In genomic region chr4:98662619-98663225, GRCh38 we compare ENCODE assay signal across 9 cellular contexts. TPM values are rescaled to one million over a fixed set of nuclear protein-coding genes. Genes with fewer than 3 reads are reported as not detected.
A peak's percentile ranks its signal among the peaks of the same experiment; 100 is the strongest.
DNase-seq lines count a peak whose midpoint lies in the region; ATAC-seq, FAIRE-seq and TF ChIP-seq lines count a peak whose summit lies in the region.
"Had no signal": no experiment of that assay in that cellular context is flagged by ENCODE, and none has a peak within 500 bp of the region (broad histone marks: within the 10 kb centered on the region; RNA-seq: fewer than 3 reads in every experiment).

No MANE protein-coding gene starts in this region.

- H3K9me3 Mint-ChIP-seq in H9: peaks cover 23 to 30% of the 10 kb centered on the region in 2 experiments

- H3K4me1 ChIP-seq in H9 (ENCODE audit: insufficient read depth, low read length) (peaks cover 6% of the 10 kb centered on the region; the same call in 1 of the 2 replicates), K562 (replicated peaks in 1 of 2; ENCODE audit: control insufficient read depth in 2 of 2, insufficient read depth in 2 of 2, low read length in 2 of 2) (peaks cover 4 to 13% of the 10 kb centered on the region in 2 experiments)

- no peaks in the 10 kb centered on the region for H3K79me2 ChIP-seq in H9 (ENCODE audit: insufficient read depth, low read length)
- no peaks in the 10 kb centered on the region for H3K79me2 ChIP-seq in K562 (ENCODE audit: control insufficient read depth, insufficient read depth, low read length)

- no peaks in the 10 kb centered on the region for H3K9me1 ChIP-seq in K562 (ENCODE audit: control insufficient read depth, insufficient read depth, low read length)

- H4K20me1 ChIP-seq in H9 (ENCODE audit: control insufficient read depth, insufficient read depth, insufficient read length) (no peaks in the 10 kb centered on the region), K562 (replicated peaks; ENCODE audit: control insufficient read depth, insufficient read depth, low read length) (no peaks in the 10 kb centered on the region)

- POLR2A ChIA-PET in K562 (lab: Yijun Ruan, JAX): interaction anchor here (0.5 kb wide), 1 partner anchor 259 kb away, joined by 3 read pairs; no protein-coding TSS in a partner anchor

- peak; percentile 34; the same call in 2 of the 3 replicates for ATAC-seq in K562
- no peak for ATAC-seq in HG02852 (IDR thresholded peaks at IDR 0.05; ENCODE audit: unreplicated experiment)

- no peak overlapping the region for H2BK120ac ChIP-seq in H9 (ENCODE audit: low read depth, low read length, poor library complexity, severe bottlenecking)

- H3K36me3 Mint-ChIP-seq in H9 (ENCODE audit: insufficient read depth in 1 of 3, low read depth in 3 of 3): peaks cover 11 to 25% (median 16%) of the 10 kb centered on the region in 3 experiments

- FAIRE-seq in K562 (lab: Jason Lieb, UNC): no peak

- H3K56ac ChIP-seq in H9 (ENCODE audit: insufficient read length, low read depth, low read length): no peak overlapping the region

- TF ChIP-seq RAD21 in K562 (CRISPR knock-in tag; conservative IDR thresholded peaks at IDR 0.05 in 1 of 2, IDR thresholded peaks at IDR 0.05 in 1 of 2): no peak

- no peaks in the 10 kb centered on the region for H3K79me1 ChIP-seq in H9 (ENCODE audit: insufficient read depth, low read depth, low read length, poor library complexity, severe bottlenecking)

- no peak overlapping the region for H2BK20ac ChIP-seq in H9 (ENCODE audit: low read depth, low read length, poor library complexity, severe bottlenecking)

- peaks cover 45 to 46% of the 10 kb centered on the region in 2 experiments for H3K4me1 Mint-ChIP-seq in H9

- no peak overlapping the region for H3K23ac ChIP-seq in H9 (ENCODE audit: insufficient read length, low read depth, low read length)

- no peak overlapping the region for H4K5ac ChIP-seq in H9 (ENCODE audit: insufficient read length, low read depth, low read length)

- H3K4me3 ChIP-seq in K562: no peak overlapping the region
- H3K4me3 ChIP-seq: thoracic aorta had no signal

- H3K27ac ChIP-seq in H9 (ENCODE audit: insufficient read length, low read depth, low read length) (no peak overlapping the region), K562 (ENCODE audit: extremely low read depth, low read depth, low read length) (no peak overlapping the region)
- H3K27ac ChIP-seq: thoracic aorta had no signal

- no peak for TF ChIP-seq POLR2A in K562 (conservative IDR thresholded peaks at IDR 0.05)

- H2AFZ ChIP-seq in H9 (ENCODE audit: low read length) (no peak overlapping the region), K562 (ENCODE audit: low read depth, low read length) (peak overlapping the region; percentile 64; the same call in 1 of the 2 replicates)

- peak overlapping the region in 2 of 3 experiments; percentile 56 to 81; a peak in 4 of 7 replicates for H3K27ac Mint-ChIP-seq in H9

- peaks cover 12% of the 10 kb centered on the region for H3K23me2 ChIP-seq in H9 (ENCODE audit: insufficient read length, low read depth, low read length, poor library complexity, severe bottlenecking)

- no peak overlapping the region for H2BK12ac ChIP-seq in H9 (ENCODE audit: insufficient read length, low read depth, low read length)

- CTCF ChIA-PET in K562 (lab: Yijun Ruan, JAX; ENCODE audit: low intra/inter-chr PET ratio): no interaction called here

- no peak overlapping the region for H3K4ac ChIP-seq in H9 (ENCODE audit: low read depth, low read length)

- H3K18ac ChIP-seq in H9 (ENCODE audit: insufficient read length, low read depth, low read length): no peak overlapping the region

- H3K9ac ChIP-seq in H9 (ENCODE audit: extremely low read depth, insufficient read length, low read length) (no peak overlapping the region), K562 (ENCODE audit: insufficient read depth in 1 of 2, low read depth in 2 of 2, low read length in 2 of 2) (0 out of 4 replicates have a peak overlapping the region, but pooled peaks of 1 of the 2 experiments have one; percentile 6)

- H3K27me3 Mint-ChIP-seq in H9 (ENCODE audit: low read depth): peaks cover 31% of the 10 kb centered on the region

- H2BK5ac ChIP-seq in H9 (ENCODE audit: insufficient read length, low read length): no peak overlapping the region

- no TSS peak for BruUV-seq in K562 (replicated peaks; lab: Mats Ljungman, UMichigan)

- H4K91ac ChIP-seq in H9 (ENCODE audit: insufficient read length, low read depth, low read length): no peak overlapping the region

- intact Hi-C loops in K562 (cut with micrococcal nuclease): no loop called here

- no peak overlapping the region for H3K14ac ChIP-seq in H9 (ENCODE audit: insufficient read depth, low read length)

- H2BK15ac ChIP-seq in H9 (ENCODE audit: low read depth, low read length): no peak overlapping the region

- peak overlapping the region in 1 of 2 experiments; percentile 31; a peak in 3 of 5 replicates for H3K4me3 Mint-ChIP-seq in H9

- no peaks in the 10 kb centered on the region for H3K36me3 ChIP-seq in K562 (ENCODE audit: control insufficient read depth, insufficient read depth, low read length)
- H3K36me3 ChIP-seq: thoracic aorta had no signal

- H3K27me3 ChIP-seq in H9 (ENCODE audit: insufficient read depth, low read length) (no peaks in the 10 kb centered on the region), K562 (ENCODE audit: control insufficient read depth in 2 of 2, insufficient read depth in 2 of 2, low read length in 2 of 2) (peaks cover 16 to 20% of the 10 kb centered on the region in 2 experiments)

- H3K4me2 ChIP-seq in H9 (ENCODE audit: insufficient read depth, insufficient read length, low read length): no peak overlapping the region
- no peak overlapping the region for H3K4me2 ChIP-seq in K562 (ENCODE audit: insufficient read depth, low read length)

- no peak for TF ChIP-seq EP300 in K562 (IDR thresholded peaks at IDR 0.05; ENCODE audit: low read length)

- no CpG with 5 or more reads among the region's 7 CpGs for WGBS in H9 (ENCODE audit: extremely low coverage, insufficient read length, low lambda C conversion rate)
- WGBS in K562 (ENCODE audit: insufficient coverage, low coverage, missing lambda C conversion rate): 20% methylated on average over 7 of the region's 7 CpGs

- DNase-seq in H9 (peak; percentile 80), RPMI8226 (peak; percentile 49), K562 (ENCODE audit: extremely low read depth in 1 of 4, low spot score in 3 of 4) (no peak), NCI-H187 (lab: John Stamatoyannopoulos, UW) (no peak), NCI-H2227 treated with DMSO at 0.1 percent for 48 hours (lab: John Stamatoyannopoulos, UW) (no peak), kidney tubule cell (ENCODE audit: low spot score) (no peak)
- peak in 2 of 3 donors; percentile 30 to 38 for DNase-seq in stimulated activated CD4-positive, alpha-beta T cell treated with anti-CD3 and anti-CD28 coated beads, TNF-alpha, amount 100 ng/mL, for 48 hours (ENCODE audit: low read depth in 3 of 3)

- H2AK5ac ChIP-seq in H9 (ENCODE audit: insufficient read length, low read length): no peak overlapping the region

- TF ChIP-seq CTCF in H9 (conservative IDR thresholded peaks at IDR 0.05) (no peak; the same call in 2 of the 3 replicates), K562 (IDR thresholded peaks at IDR 0.05 in 2 of 3, conservative IDR thresholded peaks at IDR 0.05 in 1 of 3; ENCODE audit: insufficient read depth in 2 of 3, low read depth in 1 of 3, low read length in 3 of 3) (no peak)

- H3T11ph ChIP-seq in H9 (ENCODE audit: low read length): no peak overlapping the region

- in situ Hi-C loops in K562 (cut with MboI): no loop called here

- no peak overlapping the region for H4K8ac ChIP-seq in H9 (replicated peaks; ENCODE audit: insufficient read length, low read depth, low read length)

- H3K9me3 ChIP-seq in H9 (ENCODE audit: control insufficient read depth, low read depth, low read length) (peaks cover 16% of the 10 kb centered on the region), K562 (replicated peaks; ENCODE audit: control insufficient read depth, insufficient read depth, low read depth, low read length) (no peaks in the 10 kb centered on the region)
- H3K9me3 ChIP-seq: thoracic aorta had no signal

TF ChIP-seq in K562, 482 proteins besides CTCF, POLR2A, EP300 and RAD21 (continues in another document):
- TF ChIP-seq NR2C2 (CRISPR knock-in tag; IDR thresholded peaks at IDR 0.05): no peak
- TF ChIP-seq NR2C2 (tag; IDR thresholded peaks at IDR 0.05): no peak
- no peak for TF ChIP-seq ZNF224 (CRISPR knock-in tag; IDR thresholded peaks at IDR 0.05)
- no peak for TF ChIP-seq CBFA2T3 (IDR thresholded peaks at IDR 0.05)
- TF ChIP-seq TFAM (CRISPR knock-in tag; conservative IDR thresholded peaks at IDR 0.05): no peak
- TF ChIP-seq MIER1 (IDR thresholded peaks at IDR 0.05; ENCODE audit: low read depth): no peak
- no peak for TF ChIP-seq ATF4 (CRISPR knock-in tag; IDR thresholded peaks at IDR 0.05)

RNA-seq across cellular contexts. Expression of gene TSPAN5, which starts 4.3 kb away (rescaled TPM):
- total RNA-seq in H9 (2021): 6.4 and 7.0 TPM in 2 replicates
- 1.8 and 1.9 TPM in 2 replicates for total RNA-seq in K562 (2011; cell fraction: chromatin; rRNA removed; ENCODE audit: low replicate concordance)
- total RNA-seq in K562 (2011; cell fraction: nucleolus; rRNA removed): 0.79 and 3.2 TPM in 2 replicates
- 0.59 and 2.9 TPM in 2 replicates for total RNA-seq in K562 (2011; cell fraction: nucleoplasm; rRNA removed)
- total RNA-seq in K562 (2014; rRNA removed): 0.61 and 0.86 TPM in 2 replicates
- total RNA-seq in K562 (2014; rRNA removed; fragmentation: Illumina TruSeq; extraction: Trizol): 0.69 and 0.80 TPM in 2 replicates
- 0.38 and 0.58 TPM in 2 replicates for total RNA-seq in K562 (2015; rRNA removed; fragmentation: Illumina TruSeq; extraction: Trizol)
- total RNA-seq in K562 (2021): 1.5 TPM in 2 replicates
- 0.60 and 6.6 TPM in 2 replicates for polyA plus RNA-seq in K562 (2011; rRNA removed)
- polyA plus RNA-seq in K562 (2011; cell fraction: cytosol; rRNA removed): 0.59 and 3.8 TPM in 2 replicates
- polyA plus RNA-seq in K562 (2011; cell fraction: nucleus; rRNA removed): 0.51 and 3.1 TPM in 2 replicates
- 1.2 and 1.5 TPM in 2 replicates for polyA plus RNA-seq in K562 (2012)
- 0.88 and 1.1 TPM in 2 replicates for polyA plus RNA-seq in K562 (2014; fragmentation: Illumina TruSeq; extraction: Trizol)
- polyA plus RNA-seq in K562 (2014; fragmentation: Nextera tagmentation; extraction: Ambion mirVana): under 1 TPM; 0.59 to 0.73 TPM
- 0.62 and 1.2 TPM in 2 replicates for polyA plus RNA-seq in K562 (2014; rRNA removed)
- polyA minus RNA-seq in K562 (2011; rRNA and poly(A)+ RNA removed): 0.93 and 5.2 TPM in 2 replicates
- 4.5 TPM in 1 of 2 replicates, not detected in the other for polyA minus RNA-seq in K562 (2011; cell fraction: cytosol; rRNA and poly(A)+ RNA removed)
- polyA minus RNA-seq in K562 (2011; cell fraction: nucleus; rRNA and poly(A)+ RNA removed): 0.22 and 1.9 TPM in 2 replicates

Comparison
In these comparisons a context has a peak if more than half of its experiments do, and no peak if none do; other contexts are left out.
1. DNase-seq: peak in H9 (single experiment), RPMI8226 (single experiment) and stimulated activated CD4-positive, alpha-beta T cell treated with anti-CD3 and anti-CD28 coated beads, TNF-alpha, amount 100 ng/mL, for 48 hours (2 of 3); none in K562 (0 of 4), NCI-H187 (0 of 2), NCI-H2227 treated with DMSO at 0.1 percent for 48 hours (single experiment) and kidney tubule cell (single experiment).